Comparison of ENCODE assay signal across 1 cellular context in the genomic region with DNA sequence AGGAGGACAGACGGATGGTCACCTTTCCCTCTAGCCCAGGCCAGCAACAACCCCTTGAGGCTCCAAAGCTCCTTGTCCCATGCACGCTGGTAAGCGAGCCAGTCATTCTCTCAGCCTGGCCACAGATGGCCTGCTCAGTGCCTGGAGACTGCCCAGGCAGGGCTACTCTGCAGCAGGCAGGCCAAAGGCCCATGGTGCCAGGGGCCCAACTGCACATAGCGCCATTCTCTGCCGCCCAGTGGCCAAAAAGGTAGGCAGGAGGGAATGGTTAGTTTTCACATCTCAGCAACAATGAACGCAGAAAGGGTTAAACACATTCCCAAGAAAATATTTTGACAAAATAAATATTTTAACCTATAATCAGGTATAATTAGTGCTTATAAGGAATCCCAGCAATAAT.
TF ChIP-seq lines count a peak whose summit lies in the region.

No MANE protein-coding gene starts in this region.

TF ChIP-seq in K562, 482 proteins besides CTCF, POLR2A, EP300 and RAD21:
- TF ChIP-seq GATA2 (CRISPR knock-in tag; IDR thresholded peaks at IDR 0.05) (no peak), POLR2G (IDR thresholded peaks at IDR 0.05; ENCODE audit: low read depth, low read length) (0 out of 2 replicates have a peak, but pooled peaks have one; percentile 1), DMBX1 (CRISPR knock-in tag; IDR thresholded peaks at IDR 0.05; ENCODE audit: borderline replicate concordance) (no peak)
- TF ChIP-seq, protein P1, sequence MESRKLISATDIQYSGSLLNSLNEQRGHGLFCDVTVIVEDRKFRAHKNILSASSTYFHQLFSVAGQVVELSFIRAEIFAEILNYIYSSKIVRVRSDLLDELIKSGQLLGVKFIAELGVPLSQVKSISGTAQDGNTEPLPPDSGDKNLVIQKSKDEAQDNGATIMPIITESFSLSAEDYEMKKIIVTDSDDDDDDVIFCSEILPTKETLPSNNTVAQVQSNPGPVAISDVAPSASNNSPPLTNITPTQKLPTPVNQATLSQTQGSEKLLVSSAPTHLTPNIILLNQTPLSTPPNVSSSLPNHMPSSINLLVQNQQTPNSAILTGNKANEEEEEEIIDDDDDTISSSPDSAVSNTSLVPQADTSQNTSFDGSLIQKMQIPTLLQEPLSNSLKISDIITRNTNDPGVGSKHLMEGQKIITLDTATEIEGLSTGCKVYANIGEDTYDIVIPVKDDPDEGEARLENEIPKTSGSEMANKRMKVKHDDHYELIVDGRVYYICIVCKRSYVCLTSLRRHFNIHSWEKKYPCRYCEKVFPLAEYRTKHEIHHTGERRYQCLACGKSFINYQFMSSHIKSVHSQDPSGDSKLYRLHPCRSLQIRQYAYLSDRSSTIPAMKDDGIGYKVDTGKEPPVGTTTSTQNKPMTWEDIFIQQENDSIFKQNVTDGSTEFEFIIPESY (CRISPR knock-in tag; IDR thresholded peaks at IDR 0.05): peak; percentile 94
